In the genomic region with DNA sequence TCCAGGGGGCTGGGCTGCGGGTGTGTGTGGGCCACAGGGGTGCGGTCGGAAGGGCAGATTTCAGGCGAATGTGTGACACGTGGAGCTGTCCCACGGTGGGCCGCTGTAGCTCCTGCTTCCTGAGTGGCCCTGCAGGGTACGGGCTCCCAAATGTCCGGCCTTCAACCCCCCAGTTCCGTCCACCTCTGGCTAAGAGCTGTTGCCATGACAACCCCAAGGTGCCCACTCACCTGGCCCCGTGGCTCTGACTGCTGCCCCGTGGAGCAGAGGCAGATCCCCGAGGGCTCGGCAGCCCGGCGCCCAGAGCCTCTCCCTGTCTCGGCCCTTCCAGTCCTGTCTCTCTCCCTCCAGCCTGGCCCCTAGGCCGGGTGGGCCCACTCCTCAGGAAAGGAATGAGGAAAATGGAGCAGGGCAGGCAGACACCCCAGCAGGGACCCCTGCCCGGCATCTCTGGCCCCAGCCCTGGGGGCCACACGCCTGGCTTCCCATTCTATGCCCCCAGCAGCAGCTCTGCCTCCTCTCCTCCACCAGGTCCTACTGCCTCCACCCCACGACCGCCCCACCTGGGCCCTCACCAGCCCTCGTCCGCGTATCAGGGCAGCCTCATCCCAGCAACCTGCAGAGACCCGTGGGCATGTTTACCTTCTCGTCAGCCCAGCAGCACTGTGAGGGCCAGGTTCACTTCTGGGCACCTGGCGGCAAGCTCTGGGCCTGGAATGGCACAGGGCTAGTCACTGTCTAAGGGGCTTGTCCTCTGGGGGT, we compare ENCODE assay signal across 14 cellular contexts.
"Had no signal": no experiment of that assay in that cellular context is flagged by ENCODE, and none has a peak within 500 bp of the region (broad histone marks: within the 10 kb centered on the region; RNA-seq: fewer than 3 reads in every experiment).

No MANE protein-coding gene starts in this region.

- H3K27me3 Mint-ChIP-seq: activated CD8-positive, alpha-beta memory T cell treated with anti-CD3 and anti-CD28 coated beads, Interleukin-2, amount 10 ng/mL, durations not matched to agents 7 days and 5 days; activated naive CD8-positive, alpha-beta T cell; activated T-cell treated with anti-CD3 and anti-CD28 coated beads, Interleukin-2, amount 50 U/mL, for 24 hours had no signal

- ATAC-seq: activated CD8-positive, alpha-beta memory T cell treated with anti-CD3 and anti-CD28 coated beads, Interleukin-2, amount 10 ng/mL, durations not matched to agents 7 days and 5 days had no signal

- H3K9me3 Mint-ChIP-seq: nephron progenitor cell had no signal

- H3K4me3 Mint-ChIP-seq: activated CD8-positive, alpha-beta memory T cell treated with anti-CD3 and anti-CD28 coated beads, Interleukin-2, amount 10 ng/mL, durations not matched to agents 7 days and 5 days; activated naive CD8-positive, alpha-beta T cell; activated T-cell treated with anti-CD3 and anti-CD28 coated beads, Interleukin-2, amount 50 U/mL, for 24 hours; nephron progenitor cell; T-helper 1 cell treated with Interleukin-12 subunit alpha and Interleukin-12 subunit beta and Interleukin-4 antibody, amounts not matched to agents 30 μg/mL and 1 μg/mL, for 36 hours had no signal

- FAIRE-seq: TTC549 had no signal

- H3K27ac Mint-ChIP-seq: activated CD8-positive, alpha-beta memory T cell treated with anti-CD3 and anti-CD28 coated beads, Interleukin-2, amount 10 ng/mL, durations not matched to agents 7 days and 5 days; activated naive CD8-positive, alpha-beta T cell; nephron progenitor cell; T-helper 1 cell treated with Interleukin-12 subunit alpha and Interleukin-12 subunit beta and Interleukin-4 antibody, amounts not matched to agents 30 μg/mL and 1 μg/mL, for 36 hours had no signal

- DNase-seq: activated CD4-positive, alpha-beta T cell treated with anti-CD3 and anti-CD28 coated beads, Interleukin-2, amount 50 U/mL, for 4 hours; activated CD4-positive, CD25-positive, alpha-beta regulatory T cell treated with anti-CD3 and anti-CD28 coated beads, Interleukin-2, amount 50 U/mL, for 72 hours; activated CD8-positive, alpha-beta memory T cell treated with anti-CD3 and anti-CD28 coated beads, Interleukin-2, amount 10 ng/mL, durations not matched to agents 7 days and 5 days; activated effector memory CD4-positive, alpha-beta T cell treated with Interleukin-2 at 50 U/mL for 16 hours; activated T-cell treated with anti-CD3 and anti-CD28 coated beads, Interleukin-2, amount 50 U/mL, for 24 hours; brain microvascular endothelial cell; mesenchymal stem cell; nephron progenitor cell; ovary; stimulated activated CD4-positive, alpha-beta T cell treated with anti-CD3 and anti-CD28 coated beads, Interleukin-4, amount 100 ng/mL, for 4 hours had no signal

- H3K9me3 ChIP-seq: ovary, tibial nerve had no signal
